15 cellular contexts compared by ENCODE assay signal in genomic region chr7:148944935-148945934, GRCh38.
DNase-seq lines count a peak whose midpoint lies in the region; ATAC-seq and TF ChIP-seq lines count a peak whose summit lies in the region.
"Had no signal": no experiment of that assay in that cellular context is flagged by ENCODE, and none has a peak within 500 bp of the region (broad histone marks: within the 10 kb centered on the region; RNA-seq: fewer than 3 reads in every experiment).

No MANE protein-coding gene starts in this region.

- H3K27ac Mint-ChIP-seq in brain (no peak overlapping the region), osteocyte (ENCODE audit: unreplicated experiment) (peak overlapping the region; percentile 34)
- H3K27ac Mint-ChIP-seq: activated CD4-positive, alpha-beta T cell treated with anti-CD3 and anti-CD28 coated beads, Interleukin-2, amount 10 ng/mL, durations not matched to agents 7 days and 5 days had no signal

- ATAC-seq in GM19397 (IDR thresholded peaks at IDR 0.05; ENCODE audit: unreplicated experiment): no peak

- DNase-seq in DMS 273 (lab: John Stamatoyannopoulos, UW; ENCODE audit: unreplicated experiment) (peak; percentile 70), LHCN-M2 (ENCODE audit: low read depth) (peak; percentile 93), osteocyte (ENCODE audit: extremely low spot score, unreplicated experiment) (no peak), AML-193 (lab: John Stamatoyannopoulos, UW) (no peak), mucosa of gallbladder (ENCODE audit: low spot score) (no peak), GM10266 (ENCODE audit: extremely low spot score) (no peak)
- DNase-seq: activated CD4-positive, alpha-beta T cell treated with anti-CD3 and anti-CD28 coated beads, Interleukin-2, amount 10 ng/mL, durations not matched to agents 7 days and 5 days; activated gamma-delta T cell treated with Interleukin-2 at 50 U/mL for 16 hours; dermis blood vessel endothelial cell; glutamatergic neuron; NCI-H774; stimulated activated CD4-positive, alpha-beta T cell treated with anti-CD3 and anti-CD28 coated beads, Interleukin-1b, Interleukin-23, amount 100 ng/mL, for 48 hours; stimulated activated naive CD4-positive, alpha-beta T cell had no signal

- H3K4me3 Mint-ChIP-seq in brain (peak overlapping the region in 4 of 5 experiments; percentile 24 to 49 (median 42)), osteocyte (ENCODE audit: unreplicated experiment) (no peak overlapping the region)
- H3K4me3 Mint-ChIP-seq: activated CD4-positive, alpha-beta T cell treated with anti-CD3 and anti-CD28 coated beads, Interleukin-2, amount 10 ng/mL, durations not matched to agents 7 days and 5 days had no signal

- TF ChIP-seq CTCF in brain (conservative IDR thresholded peaks at IDR 0.05) (no peak), osteocyte (IDR thresholded peaks at IDR 0.05) (no peak), GM10266 (IDR thresholded peaks at IDR 0.05; ENCODE audit: control insufficient read depth, insufficient read depth, low read depth, missing control alignments) (no peak)

- peaks cover 5% of the 10 kb centered on the region for H3K4me1 Mint-ChIP-seq in brain
- peaks cover 10% of the 10 kb centered on the region for H3K4me1 Mint-ChIP-seq in osteocyte (ENCODE audit: unreplicated experiment)

- H3K36me3 Mint-ChIP-seq in brain (no peaks in the 10 kb centered on the region), osteocyte (ENCODE audit: unreplicated experiment) (no peaks in the 10 kb centered on the region)

- peaks cover 3% of the 10 kb centered on the region for H3K27me3 Mint-ChIP-seq in brain
- H3K27me3 Mint-ChIP-seq in osteocyte (ENCODE audit: unreplicated experiment): no peaks in the 10 kb centered on the region
- H3K27me3 Mint-ChIP-seq: activated CD4-positive, alpha-beta T cell treated with anti-CD3 and anti-CD28 coated beads, Interleukin-2, amount 10 ng/mL, durations not matched to agents 7 days and 5 days had no signal

- peaks cover 0 to 4% (median 0%) of the 10 kb centered on the region in 5 experiments for H3K9me3 Mint-ChIP-seq in brain
- no peaks in the 10 kb centered on the region for H3K9me3 Mint-ChIP-seq in osteocyte (ENCODE audit: unreplicated experiment)
- H3K9me3 Mint-ChIP-seq: activated CD4-positive, alpha-beta T cell treated with anti-CD3 and anti-CD28 coated beads, Interleukin-2, amount 10 ng/mL, durations not matched to agents 7 days and 5 days had no signal

Comparison
In these comparisons a context has a peak if more than half of its experiments do, and no peak if none do; other contexts are left out.
1. DNase-seq: peak in DMS 273 (single experiment) and LHCN-M2 (single experiment); none in osteocyte (single experiment), AML-193 (0 of 2), mucosa of gallbladder (single experiment) and GM10266 (single experiment).